In genomic region chr4:98574816-98575215, GRCh38 we compare ENCODE assay signal across 17 cellular contexts.
"Had no signal": no experiment of that assay in that cellular context is flagged by ENCODE, and none has a peak within 500 bp of the region (broad histone marks: within the 10 kb centered on the region; RNA-seq: fewer than 3 reads in every experiment).

No MANE protein-coding gene starts in this region.

- H3K4me3 ChIP-seq: lung, mucosa of descending colon had no signal

- H3K9me3 Mint-ChIP-seq: dendritic cell treated with granulocyte-macrophage colony-stimulating factor and Interleukin-4, amounts not matched to agents 40 ng/mL and 50 ng/mL, for 4 days; immature natural killer cell; stimulated activated naive CD8-positive, alpha-beta T cell treated with anti-CD3 and anti-CD28 coated beads, Interleukin-15, Interleukin-2, amounts not matched to agents 100 ng/mL and 50 ng/mL, for 24 hours had no signal

- H3K4me3 Mint-ChIP-seq: dendritic cell treated with granulocyte-macrophage colony-stimulating factor and Interleukin-4, amounts not matched to agents 40 ng/mL and 50 ng/mL, for 4 days; immature natural killer cell; naive thymus-derived CD8-positive, alpha-beta T cell; stimulated activated naive CD8-positive, alpha-beta T cell treated with anti-CD3 and anti-CD28 coated beads, Interleukin-15, Interleukin-2, amounts not matched to agents 100 ng/mL and 50 ng/mL, for 24 hours had no signal

- H3K27me3 Mint-ChIP-seq: dendritic cell treated with granulocyte-macrophage colony-stimulating factor and Interleukin-4, amounts not matched to agents 40 ng/mL and 50 ng/mL, for 4 days; naive thymus-derived CD8-positive, alpha-beta T cell; stimulated activated naive CD8-positive, alpha-beta T cell treated with anti-CD3 and anti-CD28 coated beads, Interleukin-15, Interleukin-2, amounts not matched to agents 100 ng/mL and 50 ng/mL, for 24 hours had no signal

- H3K27ac Mint-ChIP-seq: dendritic cell treated with granulocyte-macrophage colony-stimulating factor and Interleukin-4, amounts not matched to agents 40 ng/mL and 50 ng/mL, for 4 days; naive thymus-derived CD8-positive, alpha-beta T cell; stimulated activated naive CD8-positive, alpha-beta T cell treated with anti-CD3 and anti-CD28 coated beads, Interleukin-15, Interleukin-2, amounts not matched to agents 100 ng/mL and 50 ng/mL, for 24 hours had no signal

- ATAC-seq: left cardiac atrium; mucosa of descending colon; naive thymus-derived CD8-positive, alpha-beta T cell; right cardiac atrium had no signal

- DNase-seq: activated CD4-positive, alpha-beta T cell treated with anti-CD3 and anti-CD28 coated beads, Interleukin-2, amount 50 U/mL, for 1 hour; activated naive CD4-positive, alpha-beta T cell treated with Interleukin-2 at 50 U/mL for 16 hours; activated T-cell treated with anti-CD3 and anti-CD28 coated beads for 4 hours; anterior cingulate cortex; cerebellar nuclear complex; effector memory CD4-positive, alpha-beta T cell; head of caudate nucleus; immature natural killer cell; left cardiac atrium; mucosa of descending colon; naive thymus-derived CD8-positive, alpha-beta T cell; nucleus accumbens; right cardiac atrium; T-helper 2 cell had no signal

- H3K9me3 ChIP-seq: mucosa of descending colon had no signal
